ENCODE assay signal across 25 cellular contexts in genomic region chr2:182652326-182652725, GRCh38.
DNase-seq lines count a peak whose midpoint lies in the region; ATAC-seq, FAIRE-seq and TF ChIP-seq lines count a peak whose summit lies in the region.
"Had no signal": no experiment of that assay in that cellular context is flagged by ENCODE, and none has a peak within 500 bp of the region (broad histone marks: within the 10 kb centered on the region; RNA-seq: fewer than 3 reads in every experiment).

No MANE protein-coding gene starts in this region.

- no peak for TF ChIP-seq CTCF in HepG2 (CRISPR knock-in tag; IDR thresholded peaks at IDR 0.05)
- TF ChIP-seq CTCF in right lobe of liver (IDR thresholded peaks at IDR 0.05), result no peak

- under 1% methylated on average over 6 of the region's 6 CpGs for WGBS in HepG2 (ENCODE audit: low lambda C conversion rate)
- WGBS in right lobe of liver (ENCODE audit: insufficient coverage, low coverage, low lambda C conversion rate, missing lambda C conversion rate), result 60% methylated on average over 6 of the region's 6 CpGs

- no peaks in the 10 kb centered on the region for H4K20me1 ChIP-seq in HepG2 (ENCODE audit: insufficient read depth, low read length)
- H4K20me1 ChIP-seq: BLaER1 treated with 17β-estradiol and CSF1 and Interleukin-3, amounts not matched to agents 10 nM and 100 nM had no signal

- H3K4me3 Mint-ChIP-seq in effector memory CD8-positive, alpha-beta T cell, result no peak overlapping the region
- H3K4me3 Mint-ChIP-seq: endodermal cell had no signal

- no TSS peak for BruUV-seq in HepG2 (replicated peaks; lab: Mats Ljungman, UMichigan)

- no peak for FAIRE-seq in HepG2 (lab: Jason Lieb, UNC)
- FAIRE-seq: colon, keratinocyte had no signal

- TF ChIP-seq POLR2A in HepG2 (IDR thresholded peaks at IDR 0.05; ENCODE audit: insufficient read depth in 1 of 2, low read depth in 2 of 2, low read length in 2 of 2) (no peak), right lobe of liver (IDR thresholded peaks at IDR 0.05) (no peak)

- H3K27me3 Mint-ChIP-seq in effector memory CD8-positive, alpha-beta T cell, result peaks cover 15 to 31% of the 10 kb centered on the region in 2 donors

- ATAC-seq in HepG2, result no peak
- no peak for ATAC-seq in right lobe of liver
- ATAC-seq in effector memory CD8-positive, alpha-beta T cell (replicated peaks), result peak; percentile 40
- no peak for ATAC-seq in GM18868 (IDR thresholded peaks at IDR 0.05; ENCODE audit: unreplicated experiment)
- no peak for ATAC-seq in Right ventricle myocardium inferior
- ATAC-seq: right cardiac atrium, SK-N-SH treated with all-trans-retinoic acid at 6 μM for 48 hours had no signal

- H3K4me2 ChIP-seq in HepG2 (ENCODE audit: low read depth, low read length), result no peak overlapping the region
- H3K4me2 ChIP-seq: BLaER1 treated with 17β-estradiol and CSF1 and Interleukin-3, amounts not matched to agents 10 nM and 100 nM had no signal

- H3K27ac ChIP-seq in HepG2 (ENCODE audit: extremely low read length, insufficient read depth, low read length) (no peak overlapping the region), right lobe of liver (no peak overlapping the region)
- H3K27ac ChIP-seq: BLaER1 treated with 17β-estradiol and CSF1 and Interleukin-3, amounts not matched to agents 10 nM and 100 nM; parathyroid adenoma; thoracic aorta; vagina had no signal

- in situ Hi-C loops in HepG2 (cut with HindIII; ENCODE audit: extremely low pct_ligation_motif_present, low pct_unique_long_range_greater_than_20kb), result loop anchor here (5.0 kb wide), 2 partner anchors 410 to 465 kb away; no protein-coding TSS in a partner anchor

- H3K4me3 ChIP-seq in HepG2 (replicated peaks in 1 of 3; ENCODE audit: insufficient read depth in 1 of 3, low read depth in 2 of 3, low read length in 3 of 3), result no peak overlapping the region
- H3K4me3 ChIP-seq in right lobe of liver, result no peak overlapping the region
- H3K4me3 ChIP-seq in Jurkat, Clone E6-1 (ENCODE audit: low read length), result no peak overlapping the region
- H3K4me3 ChIP-seq: BLaER1 treated with 17β-estradiol and CSF1 and Interleukin-3, amounts not matched to agents 10 nM and 100 nM; HAP-1; thoracic aorta; vagina had no signal

- H3K36me3 ChIP-seq in HepG2 (replicated peaks in 1 of 2; ENCODE audit: control insufficient read depth in 1 of 2, insufficient read depth in 2 of 2, low read length in 2 of 2), result no peaks in the 10 kb centered on the region
- H3K36me3 ChIP-seq in right lobe of liver, result no peaks in the 10 kb centered on the region
- H3K36me3 ChIP-seq: BLaER1 treated with 17β-estradiol and CSF1 and Interleukin-3, amounts not matched to agents 10 nM and 100 nM; HAP-1; thoracic aorta; vagina had no signal

- H2AFZ ChIP-seq in HepG2 (ENCODE audit: low read length), result no peak overlapping the region
- H2AFZ ChIP-seq: parathyroid adenoma had no signal

- no peaks in the 10 kb centered on the region for H3K9me3 Mint-ChIP-seq in effector memory CD8-positive, alpha-beta T cell
- H3K9me3 Mint-ChIP-seq: endodermal cell had no signal

- TF ChIP-seq EP300 in HepG2 (IDR thresholded peaks at IDR 0.05; ENCODE audit: low read depth in 2 of 2, low read length in 2 of 2), result no peak
- TF ChIP-seq EP300 in HepG2 (CRISPR knock-in tag; IDR thresholded peaks at IDR 0.05; ENCODE audit: borderline replicate concordance), result no peak

- POLR2A ChIA-PET in HepG2 (lab: Yijun Ruan, JAX), result no interaction called here

- TF ChIP-seq RAD21 in HepG2 (CRISPR knock-in tag; IDR thresholded peaks at IDR 0.05), result no peak

- DNase-seq in HepG2 (ENCODE audit: low spot score) (no peak), right lobe of liver (no peak), GOT3 (lab: John Stamatoyannopoulos, UW) (no peak), Right ventricle myocardium inferior (ENCODE audit: missing footprints) (no peak)
- peak; percentile 23 for DNase-seq in Jurkat, Clone E6-1 (ENCODE audit: low read depth, low spot score)
- DNase-seq in activated CD4-positive, alpha-beta T cell treated with anti-CD3 and anti-CD28 coated beads, Interleukin-2, amount 50 U/mL, for 4 hours, result peak; percentile 0 to 4
- no peak for DNase-seq in effector memory CD8-positive, alpha-beta T cell
- DNase-seq: activated T-cell treated with anti-CD3 and anti-CD28 coated beads, Interleukin-2, amount 50 U/mL, for 1 hour; DMS 273 treated with DMSO at 0.1 percent for 48 hours; endodermal cell; NCI-H1694 treated with DMSO at 0.1 percent for 48 hours; NCI-H2171 treated with DMSO at 0.1 percent for 48 hours; NCI-H526 treated with DMSO at 0.1 percent for 48 hours; right cardiac atrium; RPMI8226; stimulated activated CD4-positive, alpha-beta T cell treated with anti-CD3 and anti-CD28 coated beads, Interleukin-12 subunit alpha, Interleukin-12 subunit beta, amount 100 ng/mL, for 4 hours had no signal

- no peak overlapping the region for H3K9ac ChIP-seq in HepG2 (ENCODE audit: insufficient read depth, low read depth, low read length)
- H3K9ac ChIP-seq: BLaER1 treated with 17β-estradiol and CSF1 and Interleukin-3, amounts not matched to agents 10 nM and 100 nM; parathyroid adenoma had no signal

- no peaks in the 10 kb centered on the region for H3K79me2 ChIP-seq in HepG2 (ENCODE audit: insufficient read depth, low read length)
- H3K79me2 ChIP-seq: parathyroid adenoma had no signal

- no peaks in the 10 kb centered on the region for H3K36me3 Mint-ChIP-seq in effector memory CD8-positive, alpha-beta T cell (ENCODE audit: insufficient read depth)

- H3K4me1 ChIP-seq in HepG2 (ENCODE audit: insufficient read depth, low read length) (no peaks in the 10 kb centered on the region), right lobe of liver (no peaks in the 10 kb centered on the region)
- H3K4me1 ChIP-seq: HAP-1, vagina had no signal

- no peaks in the 10 kb centered on the region for H3K4me1 Mint-ChIP-seq in effector memory CD8-positive, alpha-beta T cell (ENCODE audit: low read depth in 2 of 2)

- H3K9me3 ChIP-seq in HepG2 (ENCODE audit: low read length) (no peaks in the 10 kb centered on the region), right lobe of liver (no peaks in the 10 kb centered on the region)
- H3K9me3 ChIP-seq: BLaER1 treated with 17β-estradiol and CSF1 and Interleukin-3, amounts not matched to agents 10 nM and 100 nM; HAP-1; thoracic aorta; vagina had no signal

- CTCF ChIA-PET in HepG2 (lab: Yijun Ruan, JAX; ENCODE audit: low intra/inter-chr PET ratio, low total read pairs), result no interaction called here

- no peak overlapping the region for H3K27ac Mint-ChIP-seq in effector memory CD8-positive, alpha-beta T cell
- H3K27ac Mint-ChIP-seq: endodermal cell had no signal

- intact Hi-C loops in HepG2 (cut with micrococcal nuclease; ENCODE audit: unreplicated experiment), result loop anchor here (5.0 kb wide), 1 partner anchor 910 kb away; no protein-coding TSS in a partner anchor
- intact Hi-C loops in right lobe of liver (cut with DNase I), result loop anchor here in 1 of 2 donors (10.0 kb wide), 1 partner anchor 468 kb away; no protein-coding TSS in a partner anchor
- intact Hi-C loops in Right ventricle myocardium inferior (cut with DNase I), result loop anchor here (5.0 kb wide), 2 partner anchors 575 to 910 kb away; no protein-coding TSS in a partner anchor

- H3K27me3 ChIP-seq in HepG2 (ENCODE audit: control insufficient read depth in 1 of 2, insufficient read depth in 2 of 2, low read length in 2 of 2) (no peaks in the 10 kb centered on the region; a peak in 1 of 5 replicates), right lobe of liver (no peaks in the 10 kb centered on the region)
- H3K27me3 ChIP-seq: BLaER1 treated with 17β-estradiol and CSF1 and Interleukin-3, amounts not matched to agents 10 nM and 100 nM; vagina had no signal

TF ChIP-seq in HepG2, 621 proteins besides CTCF, POLR2A, EP300 and RAD21:
- no peak for TF ChIP-seq POLR2AphosphoS5 (IDR thresholded peaks at IDR 0.05; ENCODE audit: low read depth, low read length)
- no peak for TF ChIP-seq ZNF598 (CRISPR knock-in tag; IDR thresholded peaks at IDR 0.05; ENCODE audit: borderline replicate concordance)
- TF ChIP-seq ZSCAN9 (CRISPR knock-in tag; IDR thresholded peaks at IDR 0.05; ENCODE audit: borderline replicate concordance), result no peak
- no peak for TF ChIP-seq ZFP36 (IDR thresholded peaks at IDR 0.05; ENCODE audit: borderline replicate concordance, low read depth, low read length, partially characterized antibody)
- TF ChIP-seq MYPOP (CRISPR knock-in tag; IDR thresholded peaks at IDR 0.05), result no peak
- peak; percentile 52 for TF ChIP-seq CREB1 (IDR thresholded peaks at IDR 0.05)
- no peak for TF ChIP-seq CREB1 (CRISPR knock-in tag; IDR thresholded peaks at IDR 0.05)
- no peak for TF ChIP-seq ERF (CRISPR knock-in tag; IDR thresholded peaks at IDR 0.05)

Comparison
In these comparisons a context has a peak if more than half of its experiments do, and no peak if none do; other contexts are left out.
1. DNase-seq: peak in Jurkat, Clone E6-1 (single experiment) and activated CD4-positive, alpha-beta T cell treated with anti-CD3 and anti-CD28 coated beads, Interleukin-2, amount 50 U/mL, for 4 hours (2 of 2); none in HepG2 (single experiment), right lobe of liver (0 of 3), effector memory CD8-positive, alpha-beta T cell (0 of 3), GOT3 (single experiment) and Right ventricle myocardium inferior (single experiment).